ENCODE assay signal across 1 cellular context in the genomic region with DNA sequence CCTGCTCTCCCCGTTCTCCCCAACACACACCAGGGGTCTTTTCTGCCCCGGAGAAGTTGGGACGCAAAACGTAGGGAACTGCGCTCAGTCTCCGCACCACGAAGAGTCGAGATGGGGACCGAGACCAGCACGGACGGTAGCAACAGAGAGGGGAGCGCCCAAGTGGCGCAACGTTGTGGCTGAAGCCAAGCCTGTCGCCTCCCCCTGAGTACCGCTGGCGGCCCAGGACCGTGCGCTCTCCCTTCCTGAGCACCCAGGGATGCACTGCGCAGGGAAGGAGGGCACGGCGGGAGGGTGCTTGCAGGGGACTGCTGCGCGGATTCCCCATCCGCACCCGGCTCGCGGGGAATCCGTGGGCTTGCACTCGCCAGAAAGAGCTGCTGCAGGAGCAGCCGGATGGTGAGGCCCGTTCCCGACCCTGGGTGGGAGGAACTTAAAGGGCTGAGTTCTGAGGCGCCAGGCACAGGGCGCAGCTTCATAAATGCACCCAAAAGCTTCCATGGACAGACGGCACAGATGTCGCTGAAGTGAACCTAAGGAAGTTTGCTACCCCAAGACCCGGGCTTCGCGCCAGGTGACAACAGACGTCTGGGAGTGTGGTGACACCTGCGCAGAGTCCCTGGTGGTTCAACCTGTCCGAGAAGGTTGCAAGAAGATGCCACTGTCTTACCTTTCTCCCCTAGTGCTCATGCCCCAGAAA.
TF ChIP-seq lines count a peak whose summit lies in the region.

No MANE protein-coding gene starts in this region.

TF ChIP-seq in SK-N-SH treated with all-trans-retinoic acid at 6 μM for 48 hours, 23 proteins besides CTCF, POLR2A, EP300 and RAD21 (continued from another document):
- TF ChIP-seq, protein P1, sequence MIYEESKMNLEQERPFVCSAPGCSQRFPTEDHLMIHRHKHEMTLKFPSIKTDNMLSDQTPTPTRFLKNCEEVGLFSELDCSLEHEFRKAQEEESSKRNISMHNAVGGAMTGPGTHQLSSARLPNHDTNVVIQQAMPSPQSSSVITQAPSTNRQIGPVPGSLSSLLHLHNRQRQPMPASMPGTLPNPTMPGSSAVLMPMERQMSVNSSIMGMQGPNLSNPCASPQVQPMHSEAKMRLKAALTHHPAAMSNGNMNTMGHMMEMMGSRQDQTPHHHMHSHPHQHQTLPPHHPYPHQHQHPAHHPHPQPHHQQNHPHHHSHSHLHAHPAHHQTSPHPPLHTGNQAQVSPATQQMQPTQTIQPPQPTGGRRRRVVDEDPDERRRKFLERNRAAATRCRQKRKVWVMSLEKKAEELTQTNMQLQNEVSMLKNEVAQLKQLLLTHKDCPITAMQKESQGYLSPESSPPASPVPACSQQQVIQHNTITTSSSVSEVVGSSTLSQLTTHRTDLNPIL (CRISPR knock-in tag; IDR thresholded peaks at IDR 0.05; ENCODE audit: low read depth): no peak
- TF ChIP-seq ZNF70 (CRISPR knock-in tag; IDR thresholded peaks at IDR 0.05) (no peak), ARNTL (CRISPR knock-in tag; IDR thresholded peaks at IDR 0.05; ENCODE audit: borderline replicate concordance, low read depth) (no peak), TCF4 (CRISPR knock-in tag; IDR thresholded peaks at IDR 0.05; ENCODE audit: borderline replicate concordance) (no peak), BACH2 (CRISPR knock-in tag; IDR thresholded peaks at IDR 0.05; ENCODE audit: borderline replicate concordance) (no peak), ZFP30 (CRISPR knock-in tag; IDR thresholded peaks at IDR 0.05) (no peak), CSDC2 (CRISPR knock-in tag; IDR thresholded peaks at IDR 0.05) (no peak), ZNF8 (CRISPR knock-in tag; IDR thresholded peaks at IDR 0.05) (no peak)
- TF ChIP-seq, protein P2, sequence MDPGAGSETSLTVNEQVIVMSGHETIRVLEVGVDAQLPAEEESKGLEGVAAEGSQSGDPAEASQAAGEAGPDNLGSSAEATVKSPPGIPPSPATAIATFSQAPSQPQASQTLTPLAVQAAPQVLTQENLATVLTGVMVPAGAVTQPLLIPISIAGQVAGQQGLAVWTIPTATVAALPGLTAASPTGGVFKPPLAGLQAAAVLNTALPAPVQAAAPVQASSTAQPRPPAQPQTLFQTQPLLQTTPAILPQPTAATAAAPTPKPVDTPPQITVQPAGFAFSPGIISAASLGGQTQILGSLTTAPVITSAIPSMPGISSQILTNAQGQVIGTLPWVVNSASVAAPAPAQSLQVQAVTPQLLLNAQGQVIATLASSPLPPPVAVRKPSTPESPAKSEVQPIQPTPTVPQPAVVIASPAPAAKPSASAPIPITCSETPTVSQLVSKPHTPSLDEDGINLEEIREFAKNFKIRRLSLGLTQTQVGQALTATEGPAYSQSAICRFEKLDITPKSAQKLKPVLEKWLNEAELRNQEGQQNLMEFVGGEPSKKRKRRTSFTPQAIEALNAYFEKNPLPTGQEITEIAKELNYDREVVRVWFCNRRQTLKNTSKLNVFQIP (CRISPR knock-in tag; IDR thresholded peaks at IDR 0.05; ENCODE audit: borderline replicate concordance, low read depth): no peak
